In the genomic region with DNA sequence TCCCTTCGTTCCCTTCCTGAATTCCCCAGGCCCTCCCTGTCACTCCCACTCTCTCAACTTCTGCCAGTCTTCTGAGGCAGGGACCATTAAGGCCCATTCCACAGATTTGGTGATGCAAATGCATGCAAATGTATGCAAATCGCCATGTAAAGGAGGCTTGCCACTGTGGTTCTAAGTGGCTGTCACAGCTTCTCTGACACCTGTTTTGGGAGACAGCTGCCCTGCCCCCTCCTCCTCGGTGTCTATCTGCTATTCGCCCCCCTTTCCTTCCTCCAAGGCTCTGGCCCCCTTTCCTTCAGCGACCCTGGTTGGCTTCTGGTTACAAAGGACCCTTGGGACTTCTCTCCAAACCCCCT, we compare ENCODE assay signal across 8 cellular contexts. TPM values are rescaled to one million over a fixed set of nuclear protein-coding genes. Genes with fewer than 3 reads are reported as not detected.
A peak's percentile ranks its signal among the peaks of the same experiment; 100 is the strongest.
DNase-seq lines count a peak whose midpoint lies in the region; ATAC-seq and TF ChIP-seq lines count a peak whose summit lies in the region.

No MANE protein-coding gene starts in this region.

- peaks cover 7% of the 10 kb centered on the region for H3K27me3 Mint-ChIP-seq in activated naive CD8-positive, alpha-beta T cell

- intact Hi-C loops in heart left ventricle (cut with DNase I) (loop anchor here in 9 of 10 donors (1.0 to 10.0 kb wide), 7 partner anchors 186 to 452 kb away; a partner anchor contains a TSS), cardiac septum (cut with DNase I) (loop anchor here (1.0 to 10.0 kb wide), 3 partner anchors 186 to 452 kb away; a partner anchor contains a TSS)

- H3K9me3 Mint-ChIP-seq in activated naive CD8-positive, alpha-beta T cell (ENCODE audit: low read depth), result no peaks in the 10 kb centered on the region

- 26 to 34% (median 31%) methylated on average over 5 of the region's 5 CpGs for WGBS in heart left ventricle, 4 donors
- 27% methylated on average over 5 of the region's 5 CpGs for WGBS in suprapubic skin

- no peak overlapping the region for H3K9ac ChIP-seq in iPS-20b (ENCODE audit: low read depth, low read length)

- H3K4me1 ChIP-seq in heart left ventricle (peaks cover 0 to 24% (median 8%) of the 10 kb centered on the region in 12 donors), iPS-20b (ENCODE audit: insufficient read depth, low read length) (peaks cover 12% of the 10 kb centered on the region; the same call in 1 of the 2 replicates), suprapubic skin (peaks cover 7% of the 10 kb centered on the region)

- TF ChIP-seq EP300 in suprapubic skin (IDR thresholded peaks at IDR 0.05), result no peak

- no peak for DNase-seq in heart left ventricle
- no peak for DNase-seq in cardiac septum (ENCODE audit: low spot score)
- DNase-seq in suprapubic skin (ENCODE audit: low spot score in 2 of 2), result no peak
- DNase-seq in hypothalamus (lab: John Stamatoyannopoulos, UW), result no peak
- no peak for DNase-seq in NCI-H748 (lab: John Stamatoyannopoulos, UW; ENCODE audit: unreplicated experiment)

- peak overlapping the region in 11 of 12 donors; percentile 11 to 51 (median 37) for H3K4me3 ChIP-seq in heart left ventricle
- H3K4me3 ChIP-seq in iPS-20b (ENCODE audit: low read length), result peak overlapping the region; percentile 73
- H3K4me3 ChIP-seq in suprapubic skin, result peak overlapping the region; percentile 25

- TF ChIP-seq POLR2A in heart left ventricle (IDR thresholded peaks at IDR 0.05), result no peak
- no peak for TF ChIP-seq POLR2A in suprapubic skin (IDR thresholded peaks at IDR 0.05)

- H3K9me3 ChIP-seq in heart left ventricle (no peaks in the 10 kb centered on the region), iPS-20b (ENCODE audit: insufficient read depth, low read depth, low read length) (no peaks in the 10 kb centered on the region), suprapubic skin (no peaks in the 10 kb centered on the region)

- H3K27me3 ChIP-seq in heart left ventricle, result peaks cover 0 to 3% (median 0%) of the 10 kb centered on the region in 9 donors
- peaks cover 16% of the 10 kb centered on the region for H3K27me3 ChIP-seq in iPS-20b (ENCODE audit: insufficient read depth, low read length)
- peaks cover 3% of the 10 kb centered on the region for H3K27me3 ChIP-seq in suprapubic skin

- no peak overlapping the region for H3K27ac Mint-ChIP-seq in activated naive CD8-positive, alpha-beta T cell

- no peak for TF ChIP-seq CTCF in heart left ventricle (IDR thresholded peaks at IDR 0.05)
- TF ChIP-seq CTCF in suprapubic skin (IDR thresholded peaks at IDR 0.05), result no peak

- H3K36me3 ChIP-seq in heart left ventricle (no peaks in the 10 kb centered on the region), iPS-20b (ENCODE audit: insufficient read depth, low read depth, low read length) (no peaks in the 10 kb centered on the region), suprapubic skin (no peaks in the 10 kb centered on the region)

- H3K4me3 Mint-ChIP-seq in activated naive CD8-positive, alpha-beta T cell, result peak overlapping the region; percentile 73

- H3K4me1 Mint-ChIP-seq in activated naive CD8-positive, alpha-beta T cell (ENCODE audit: low read depth), result peaks cover 22% of the 10 kb centered on the region

- no peaks in the 10 kb centered on the region for H3K36me3 Mint-ChIP-seq in activated naive CD8-positive, alpha-beta T cell

- no peak overlapping the region for H3K27ac ChIP-seq in heart left ventricle
- H3K27ac ChIP-seq in iPS-20b (ENCODE audit: low read length), result no peak overlapping the region
- H3K27ac ChIP-seq in suprapubic skin, result no peak overlapping the region

- ATAC-seq in heart left ventricle, result no peak
- no peak for ATAC-seq in GM19397 (IDR thresholded peaks at IDR 0.05; ENCODE audit: unreplicated experiment)

RNA-seq across cellular contexts. Expression of a gene that starts 10.5 kb away (rescaled TPM):
- total RNA-seq in heart left ventricle (10 to 100 TPM in 6 of 9 donors, 1 to 10 TPM in 3; 8.9 to 20.5 (median 13.8) TPM), cardiac septum (22.9 TPM), suprapubic skin (1 to 10 TPM; 1.5 to 7.4 (median 4.3) TPM)
- 10 to 100 TPM; 13.0 to 15.8 TPM for polyA plus RNA-seq in heart left ventricle

RNA-seq across cellular contexts. Expression of a gene that starts 41.3 kb away (rescaled TPM):
- total RNA-seq in heart left ventricle (1 to 10 TPM; 1.2 to 8.8 (median 2.3) TPM), cardiac septum (4.1 TPM), suprapubic skin (100 to 1,000 TPM in 2 of 4 donors, 10 to 100 TPM in 2; 40.1 to 117 (median 77.1) TPM)
- 1 to 10 TPM; 2.5 to 2.9 TPM for polyA plus RNA-seq in heart left ventricle

RNA-seq across cellular contexts. Expression of a gene that starts 55.7 kb away (rescaled TPM):
- 1 to 10 TPM in 3 of 9 donors, under 1 TPM in 6; 0.25 to 2.5 (median 0.65) TPM for total RNA-seq in heart left ventricle
- 1 to 10 TPM in 1 of 2 donors, under 1 TPM in 1; 0.88 to 2.7 TPM for polyA plus RNA-seq in heart left ventricle
- total RNA-seq in cardiac septum, result 0.70 TPM
- 1 to 10 TPM; 2.9 to 9.0 (median 5.7) TPM for total RNA-seq in suprapubic skin

RNA-seq across cellular contexts. Expression of a gene that starts 55.9 kb away (rescaled TPM):
- total RNA-seq in heart left ventricle (10 to 100 TPM; 24.5 to 39.0 (median 32.2) TPM), cardiac septum (34.1 TPM), suprapubic skin (10 to 100 TPM; 50.0 to 79.2 (median 59.4) TPM)
- polyA plus RNA-seq in heart left ventricle, result 10 to 100 TPM; 33.3 TPM
